ENCODE assay signal across 1 cellular context in genomic region chr11:128587415-128587814, GRCh38.
TF ChIP-seq lines count a peak whose summit lies in the region.

Gene ETS1, minus strand, starts transcription at chr11:128587558. Its CDS starts 14,428 bp downstream, at chr11:128573130.

TF ChIP-seq in HepG2, 621 proteins besides CTCF, POLR2A, EP300 and RAD21 (continued from another document):
- TF ChIP-seq E2F1 (CRISPR knock-in tag; IDR thresholded peaks at IDR 0.05), result no peak
- peak; percentile 97 for TF ChIP-seq GZF1 (CRISPR knock-in tag; IDR thresholded peaks at IDR 0.05)
